ENCODE assay signal across 19 cellular contexts in genomic region chr3:66425032-66425431, GRCh38.
DNase-seq lines count a peak whose midpoint lies in the region; ATAC-seq, FAIRE-seq and TF ChIP-seq lines count a peak whose summit lies in the region.
"Had no signal": no experiment of that assay in that cellular context is flagged by ENCODE, and none has a peak within 500 bp of the region (broad histone marks: within the 10 kb centered on the region; RNA-seq: fewer than 3 reads in every experiment).

No MANE protein-coding gene starts in this region.

- ATAC-seq in sciatic nerve = peak; percentile 86
- ATAC-seq: A549; CD8-positive, alpha-beta T cell; left lung had no signal

- H2AK5ac ChIP-seq in H1 (ENCODE audit: low read depth, low read length) = no peak overlapping the region

- H3K36me3 ChIP-seq in H1 (ENCODE audit: control insufficient read depth in 2 of 4, insufficient read depth in 4 of 4, low read length in 3 of 4) = peaks cover 0 to 49% (median 18%) of the 10 kb centered on the region in 4 experiments; a peak in 6 of 8 replicates
- H3K36me3 ChIP-seq: left lung had no signal

- CTCF ChIA-PET in H1 (lab: Charles Lee; ENCODE audit: partially characterized antibody) = interaction anchor here (0.7 to 1.4 kb wide), 2 partner anchors 15 kb away, joined by 3 to 4 read pairs; no protein-coding TSS in a partner anchor

- TF ChIP-seq POLR2A in H1 (IDR thresholded peaks at IDR 0.05; ENCODE audit: control extremely low read depth in 1 of 2, low read depth in 2 of 2, low read length in 2 of 2) = no peak

- no peaks in the 10 kb centered on the region for H3K23me2 ChIP-seq in H1 (ENCODE audit: low read depth, low read length)

- H3K4me3 Mint-ChIP-seq in CD14-positive monocyte = no peak overlapping the region
- H3K4me3 Mint-ChIP-seq: activated naive CD4-positive, alpha-beta T cell treated with anti-CD3 and anti-CD28 coated beads, Interleukin-2, amount 10 ng/mL, durations not matched to agents 7 days and 5 days; CD8-positive, alpha-beta T cell; H9; IgD-negative memory B cell; stimulated activated naive CD8-positive, alpha-beta T cell treated with anti-CD3 and anti-CD28 coated beads, Interleukin-15, Interleukin-2, amounts not matched to agents 100 ng/mL and 50 ng/mL, for 24 hours had no signal

- H2BK15ac ChIP-seq in H1 (ENCODE audit: low read length) = no peak overlapping the region

- H4K20me1 ChIP-seq in H1 (replicated peaks in 1 of 2; ENCODE audit: control insufficient read depth in 1 of 2, insufficient read depth in 2 of 2, low read length in 2 of 2) = peaks cover 11 to 34% of the 10 kb centered on the region in 2 experiments

- no peak overlapping the region for H2BK20ac ChIP-seq in H1 (ENCODE audit: low read length)

- H3K79me2 ChIP-seq in H1 (ENCODE audit: control insufficient read depth in 1 of 2, insufficient read depth in 2 of 2, low read length in 2 of 2) = peaks cover 15 to 98% of the 10 kb centered on the region in 2 experiments

- no peak for TF ChIP-seq RAD21 in H1 (IDR thresholded peaks at IDR 0.05 in 1 of 2, conservative IDR thresholded peaks at IDR 0.05 in 1 of 2; ENCODE audit: low read depth in 2 of 2, low read length in 2 of 2)

- H3K4me3 ChIP-seq in H1 (ENCODE audit: extremely low read depth in 1 of 4, insufficient read depth in 2 of 4, low read depth in 3 of 4, low read length in 4 of 4) = no peak overlapping the region
- H3K4me3 ChIP-seq: A549, left lung had no signal

- peaks cover 0 to 5% of the 10 kb centered on the region in 2 donors for H3K36me3 Mint-ChIP-seq in CD14-positive monocyte

- POLR2A ChIA-PET in H1 (lab: Charles Lee; ENCODE audit: partially characterized antibody) = interaction anchor here (1.1 kb wide), 1 partner anchor 17 kb away, joined by 3 read pairs; no protein-coding TSS in a partner anchor

- H3K9me3 ChIP-seq in H1 (ENCODE audit: insufficient read depth in 2 of 2, low read depth in 1 of 2, low read length in 1 of 2) = peaks cover 27 to 34% of the 10 kb centered on the region in 2 experiments

- H3K9ac ChIP-seq in H1 (replicated peaks in 1 of 4; ENCODE audit: extremely low read depth in 1 of 4, low read depth in 3 of 4, low read length in 3 of 4) = no peak overlapping the region

- no peaks in the 10 kb centered on the region for H3K27me3 ChIP-seq in H1 (replicated peaks in 1 of 4; ENCODE audit: control insufficient read depth in 3 of 4, extremely low read depth in 1 of 4, insufficient read depth in 3 of 4, low read length in 3 of 4)
- H3K27me3 ChIP-seq: left lung had no signal

- H3K27ac ChIP-seq in H1 (ENCODE audit: low read depth, low read length) = no peak overlapping the region
- H3K27ac ChIP-seq: A549, epithelial cell of prostate, left lung had no signal

- no peak overlapping the region for H2BK5ac ChIP-seq in H1 (ENCODE audit: low read depth, low read length)

- WGBS in H1 (ENCODE audit: extremely low coverage in 1 of 2, insufficient coverage in 1 of 2, insufficient read length in 1 of 2, insufficient replicate concordance in 2 of 2, low coverage in 1 of 2, low lambda C conversion rate in 2 of 2, missing lambda C conversion rate in 1 of 2), 2 experiments = 87% methylated on average over 5 of the region's 5 CpGs; no CpG with 5 or more reads in 1 of the 2 experiments

- H3K23ac ChIP-seq in H1 (ENCODE audit: insufficient read length) = no peak overlapping the region

- no peak for TF ChIP-seq CTCF in H1 (IDR thresholded peaks at IDR 0.05; ENCODE audit: control extremely low read depth in 1 of 3, insufficient read depth in 1 of 3, low read depth in 1 of 3, low read length in 3 of 3)
- TF ChIP-seq CTCF in CD14-positive monocyte (IDR thresholded peaks at IDR 0.05) = no peak

- H2AFZ ChIP-seq in H1 (ENCODE audit: low read length) = no peak overlapping the region

- peaks cover 20 to 34% (median 23%) of the 10 kb centered on the region in 7 donors for H3K9me3 Mint-ChIP-seq in CD14-positive monocyte

- no peak overlapping the region for H3K4me2 ChIP-seq in H1 (ENCODE audit: insufficient read depth in 1 of 2, low read depth in 2 of 2, low read length in 2 of 2)
- H3K4me2 ChIP-seq: A549 had no signal

- H3K56ac ChIP-seq in H1 (replicated peaks; ENCODE audit: insufficient read length, low read depth, low read length) = no peak overlapping the region

- H4K5ac ChIP-seq in H1 (ENCODE audit: insufficient read length, low read depth, low read length) = no peak overlapping the region

- TF ChIP-seq EP300 in H1 (IDR thresholded peaks at IDR 0.05; ENCODE audit: borderline replicate concordance in 1 of 2, low read depth in 2 of 2, low read length in 2 of 2) = no peak

- FAIRE-seq in H1 (lab: Jason Lieb, UNC) = no peak
- FAIRE-seq: A549 had no signal

- no peak overlapping the region for H4K91ac ChIP-seq in H1 (replicated peaks; ENCODE audit: insufficient read length, low read length)

- peak overlapping the region; percentile 58 for H3K14ac ChIP-seq in H1 (ENCODE audit: insufficient read length)

- DNase-seq in Ammon's horn (ENCODE audit: low spot score) (peak; percentile 49), H1 (ENCODE audit: low read depth in 1 of 2, low spot score in 2 of 2) (no peak), hippocampal formation (lab: John Stamatoyannopoulos, UW) (peak; percentile 25 to 32), sciatic nerve (ENCODE audit: low spot score) (peak; percentile 77), dedifferentiated amniotic fluid mesenchymal stem cell (ENCODE audit: extremely low spot score) (no peak), CD14-positive monocyte (ENCODE audit: low spot score) (no peak), T-helper 1 cell (no peak), cerebellum (ENCODE audit: low spot score) (no peak)
- DNase-seq: activated CD4-positive, CD25-positive, alpha-beta regulatory T cell treated with anti-CD3 and anti-CD28 coated beads, Interleukin-2, amount 50 U/mL, for 72 hours; activated naive CD4-positive, alpha-beta T cell treated with anti-CD3 and anti-CD28 coated beads, Interleukin-2, amount 10 ng/mL, durations not matched to agents 7 days and 5 days; CD8-positive, alpha-beta T cell; H9; left lung; NCI-H1105 treated with DMSO at 0.1 percent for 48 hours; T-helper 2 cell had no signal

- no peak overlapping the region for H3K18ac ChIP-seq in H1 (ENCODE audit: extremely low read depth, low read length)

- intact Hi-C loops in sciatic nerve (cut with DNase I) (no loop called here), CD14-positive monocyte (cut with micrococcal nuclease) (no loop called here)

- no peak overlapping the region for H3K4ac ChIP-seq in H1 (replicated peaks; ENCODE audit: insufficient read length, low read depth, low read length)

- no peak overlapping the region for H2BK12ac ChIP-seq in H1 (ENCODE audit: low read depth, low read length)

- H3K79me1 ChIP-seq in H1 (ENCODE audit: low read depth, low read length) = peaks cover 18% of the 10 kb centered on the region

- H3K27me3 Mint-ChIP-seq in CD14-positive monocyte (ENCODE audit: low read depth in 3 of 3) = peaks cover 0 to 2% (median 0%) of the 10 kb centered on the region in 3 donors
- H3K27me3 Mint-ChIP-seq: activated naive CD4-positive, alpha-beta T cell treated with anti-CD3 and anti-CD28 coated beads, Interleukin-2, amount 10 ng/mL, durations not matched to agents 7 days and 5 days; stimulated activated naive CD8-positive, alpha-beta T cell treated with anti-CD3 and anti-CD28 coated beads, Interleukin-15, Interleukin-2, amounts not matched to agents 100 ng/mL and 50 ng/mL, for 24 hours had no signal

- H3K27ac Mint-ChIP-seq in CD14-positive monocyte = no peak overlapping the region
- H3K27ac Mint-ChIP-seq: CD8-positive, alpha-beta T cell; IgD-negative memory B cell; stimulated activated naive CD8-positive, alpha-beta T cell treated with anti-CD3 and anti-CD28 coated beads, Interleukin-15, Interleukin-2, amounts not matched to agents 100 ng/mL and 50 ng/mL, for 24 hours had no signal

- H2BK120ac ChIP-seq in H1 (replicated peaks; ENCODE audit: low read depth, low read length) = no peak overlapping the region

- peaks cover 0 to 12% (median 5%) of the 10 kb centered on the region in 4 experiments; a peak in 3 of 7 replicates for H3K4me1 ChIP-seq in H1 (replicated peaks in 1 of 4; ENCODE audit: control insufficient read depth in 3 of 4, insufficient read depth in 4 of 4, low read length in 3 of 4)

- peaks cover 4% of the 10 kb centered on the region for H3K4me1 Mint-ChIP-seq in CD14-positive monocyte
- H3K4me1 Mint-ChIP-seq: IgD-negative memory B cell had no signal

- no peak overlapping the region for H4K8ac ChIP-seq in H1 (ENCODE audit: extremely low read depth, insufficient read depth, low read length)

TF ChIP-seq in H1, 55 proteins besides CTCF, POLR2A, EP300 and RAD21 (continues in another document):
- TF ChIP-seq RFX5 (IDR thresholded peaks at IDR 0.05; ENCODE audit: borderline replicate concordance, low read depth, low read length) (no peak), TBP (IDR thresholded peaks at IDR 0.05; ENCODE audit: low read depth, low read length) (no peak), CHD1 (IDR thresholded peaks at IDR 0.05; ENCODE audit: low read depth, low read length) (no peak), CREB1 (IDR thresholded peaks at IDR 0.05) (no peak), SRF (IDR thresholded peaks at IDR 0.05; ENCODE audit: low read depth, low read length) (no peak), CTBP2 (IDR thresholded peaks at IDR 0.05; ENCODE audit: borderline replicate concordance, insufficient read depth, insufficient read length, low read length) (no peak), SIX5 (IDR thresholded peaks at IDR 0.05; ENCODE audit: low read depth, low read length) (no peak), RXRA (IDR thresholded peaks at IDR 0.05; ENCODE audit: insufficient read depth, low read depth, low read length) (no peak), USF2 (IDR thresholded peaks at IDR 0.05; ENCODE audit: low read length) (no peak)
- TF ChIP-seq, protein P1, sequence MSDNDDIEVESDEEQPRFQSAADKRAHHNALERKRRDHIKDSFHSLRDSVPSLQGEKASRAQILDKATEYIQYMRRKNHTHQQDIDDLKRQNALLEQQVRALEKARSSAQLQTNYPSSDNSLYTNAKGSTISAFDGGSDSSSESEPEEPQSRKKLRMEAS (IDR thresholded peaks at IDR 0.05) = no peak

Comparison
In these comparisons a context has a peak if more than half of its experiments do, and no peak if none do; other contexts are left out.
1. DNase-seq: peak in Ammon's horn (single experiment), hippocampal formation (2 of 2) and sciatic nerve (single experiment); none in H1 (0 of 2), dedifferentiated amniotic fluid mesenchymal stem cell (single experiment), CD14-positive monocyte (single experiment), T-helper 1 cell (0 of 5) and cerebellum (single experiment).